In the genomic region with DNA sequence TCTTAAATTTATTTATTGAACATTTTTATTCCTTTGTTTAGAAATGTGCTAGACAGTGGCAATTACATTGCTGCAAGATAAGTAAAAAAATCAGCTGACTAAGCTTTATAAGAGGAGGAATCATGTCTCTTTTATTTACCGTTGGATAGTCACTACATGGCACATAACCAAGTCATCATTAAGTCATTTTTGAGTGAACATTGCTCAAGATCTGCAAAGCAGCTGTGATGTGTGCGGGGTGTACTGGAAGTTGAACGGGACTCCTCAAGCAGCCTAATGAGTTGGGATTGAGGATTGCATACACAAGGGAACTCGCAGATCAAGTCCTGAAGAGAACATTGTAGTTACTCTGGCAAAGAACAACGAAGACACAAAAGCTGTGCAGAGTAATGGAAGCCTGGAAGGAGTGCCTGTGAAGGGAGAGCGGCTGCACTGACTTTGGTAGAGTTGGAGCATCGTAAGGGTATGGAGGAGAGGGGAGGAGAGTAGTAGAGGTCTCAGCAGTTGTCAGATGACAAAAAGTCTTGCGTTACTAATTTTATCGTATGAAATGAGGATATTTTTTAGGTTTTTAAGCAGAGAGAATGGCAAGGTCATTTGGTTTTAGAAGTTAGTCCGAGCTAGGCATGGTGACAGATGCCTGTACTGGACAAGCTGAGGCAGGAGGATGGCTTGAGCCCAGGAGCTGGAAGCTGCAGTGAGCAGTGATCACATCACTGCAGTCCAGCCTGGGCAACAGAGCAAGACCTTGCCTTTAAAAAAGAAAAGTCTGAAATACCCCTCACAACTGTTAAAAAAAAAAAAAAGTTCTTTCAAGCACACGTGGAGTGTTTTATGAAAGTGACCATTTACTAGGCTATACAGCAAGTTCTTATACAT, we compare ENCODE assay signal across 1 cellular context.
TF ChIP-seq lines count a peak whose summit lies in the region.

No MANE protein-coding gene starts in this region.

TF ChIP-seq in HepG2, 621 proteins besides CTCF, POLR2A, EP300 and RAD21 (continued from another document):
- no peak for TF ChIP-seq SATB2 (CRISPR knock-in tag; IDR thresholded peaks at IDR 0.05)
- TF ChIP-seq MAFF (IDR thresholded peaks at IDR 0.05; ENCODE audit: low read depth, low read length), result peak; percentile 92
- TF ChIP-seq ZNF598 (CRISPR knock-in tag; IDR thresholded peaks at IDR 0.05; ENCODE audit: borderline replicate concordance), result no peak
- TF ChIP-seq ZNF34 (CRISPR knock-in tag; IDR thresholded peaks at IDR 0.05; ENCODE audit: borderline replicate concordance), result no peak
